Comparison of ENCODE assay signal across 8 cellular contexts in the genomic region with DNA sequence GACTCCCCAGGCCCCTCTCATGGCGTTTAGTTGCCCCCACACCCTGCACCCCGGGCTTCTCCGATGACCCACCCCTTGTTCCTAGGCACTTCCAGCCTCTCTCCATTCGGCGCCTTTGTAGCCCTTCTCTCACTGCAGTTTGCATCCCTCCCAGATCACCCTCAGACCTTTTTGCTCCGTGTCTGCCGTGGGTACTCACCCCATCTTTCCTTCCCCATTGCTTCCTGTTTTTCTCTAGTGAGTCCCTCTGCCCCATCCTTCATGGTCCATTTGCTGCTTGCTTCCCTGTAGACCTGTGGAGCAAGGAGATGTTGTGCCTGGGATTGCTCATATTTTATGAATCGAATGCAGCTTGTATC. TPM values are rescaled to one million over a fixed set of nuclear protein-coding genes. Genes with fewer than 3 reads are reported as not detected.
DNase-seq lines count a peak whose midpoint lies in the region; ATAC-seq and TF ChIP-seq lines count a peak whose summit lies in the region.

No MANE protein-coding gene starts in this region.

- peak overlapping the region; percentile 98 for H3K4me3 Mint-ChIP-seq in Calu3 (ENCODE audit: low read depth, unreplicated experiment)

- in situ Hi-C loops in mammary epithelial cell (cut with MboI; ENCODE audit: low sequenced_read_pairs in 2 of 2) = loop anchor here (5.0 kb wide), 1 partner anchor 116 kb away; no protein-coding TSS in a partner anchor

- H3K27ac Mint-ChIP-seq in Calu3 (ENCODE audit: unreplicated experiment) = peak overlapping the region; percentile 99

- H3K9me3 ChIP-seq in KOPT-K1 (ENCODE audit: insufficient read depth, low read length, poor library complexity, severe bottlenecking) (no peaks in the 10 kb centered on the region), mammary epithelial cell (replicated peaks; ENCODE audit: insufficient read depth, low read length) (no peaks in the 10 kb centered on the region), mesodermal cell (ENCODE audit: control insufficient read depth, low read length) (no peaks in the 10 kb centered on the region)

- H3K79me2 ChIP-seq in mammary epithelial cell (ENCODE audit: insufficient read depth, low read length) = peaks cover 51% of the 10 kb centered on the region

- BruUV-seq in Calu3 (replicated peaks; lab: Mats Ljungman, UMichigan) = no TSS peak
- BruUV-seq in mammary epithelial cell (replicated peaks; lab: Mats Ljungman, UMichigan) = no TSS peak

- dilution Hi-C loops in mammary epithelial cell (cut with HindIII; ENCODE audit: low sequenced_read_pairs) = no loop called here

- peaks cover 3% of the 10 kb centered on the region for H3K9me3 Mint-ChIP-seq in Calu3 (ENCODE audit: low read depth, unreplicated experiment)

- peaks cover 11% of the 10 kb centered on the region for H3K4me1 ChIP-seq in mammary epithelial cell (ENCODE audit: insufficient read depth, low read length)
- peaks cover 11% of the 10 kb centered on the region for H3K4me1 ChIP-seq in mesodermal cell (ENCODE audit: control insufficient read depth, insufficient read depth, low read length, poor library complexity, severe bottlenecking)

- no peaks in the 10 kb centered on the region for H3K27me3 Mint-ChIP-seq in Calu3 (ENCODE audit: unreplicated experiment)

- TF ChIP-seq CTCF in Calu3 (IDR thresholded peaks at IDR 0.05; ENCODE audit: unreplicated experiment) = no peak
- TF ChIP-seq CTCF in mammary epithelial cell (conservative IDR thresholded peaks at IDR 0.05 in 1 of 2, IDR thresholded peaks at IDR 0.05 in 1 of 2; ENCODE audit: extremely low read depth in 1 of 2, insufficient read depth in 1 of 2, low read depth in 1 of 2, low read length in 2 of 2) = no peak

- H3K27me3 ChIP-seq in mammary epithelial cell (ENCODE audit: insufficient read depth, low read length) = no peaks in the 10 kb centered on the region

- peak overlapping the region; percentile 83 for H2AFZ ChIP-seq in mammary epithelial cell (ENCODE audit: low read depth, low read length)

- H3K27ac ChIP-seq in KOPT-K1 (ENCODE audit: low read depth, low read length, poor library complexity, severe bottlenecking) = peak overlapping the region; percentile 79
- peak overlapping the region; percentile 66 for H3K27ac ChIP-seq in mammary epithelial cell (ENCODE audit: insufficient read depth, low read depth, low read length)
- H3K27ac ChIP-seq in mesodermal cell (ENCODE audit: low read depth, low read length, severe bottlenecking) = peak overlapping the region; percentile 86

- H3K4me3 ChIP-seq in mammary epithelial cell (replicated peaks in 1 of 3; ENCODE audit: insufficient read depth in 1 of 3, low read depth in 2 of 3, low read length in 3 of 3) (peak overlapping the region; percentile 70 to 80 (median 78)), mesodermal cell (ENCODE audit: extremely low read depth, insufficient read depth, low read length, poor library complexity, severe bottlenecking) (peak overlapping the region; percentile 94)

- peak overlapping the region; percentile 80 for H3K4me2 ChIP-seq in mammary epithelial cell (ENCODE audit: insufficient read depth, low read depth, low read length)

- CTCF ChIA-PET in Calu3 (lab: Charles Lee) (interaction anchor here (1.0 to 1.6 kb wide), 5 partner anchors 8 to 115 kb away, joined by 3 to 21 read pairs (median 4); no protein-coding TSS in a partner anchor), mammary epithelial cell (lab: Charles Lee; ENCODE audit: low non-redundant PET) (no interaction called here)

- 12% methylated on average over 4 of the region's 8 CpGs for WGBS in mammary epithelial cell (ENCODE audit: low coverage, missing lambda C conversion rate)
- WGBS in mesodermal cell (ENCODE audit: insufficient coverage in 2 of 2), 2 experiments = 0% methylated on average over 1 to 7 of the region's 8 CpGs

- peaks cover 63% of the 10 kb centered on the region for H3K4me1 Mint-ChIP-seq in Calu3 (ENCODE audit: low read depth, unreplicated experiment)

- no peak for DNase-seq in Calu3
- DNase-seq in mammary epithelial cell = no peak
- DNase-seq in sciatic nerve (ENCODE audit: low spot score) = no peak
- DNase-seq in iPS-NIHi11 (ENCODE audit: low spot score) = no peak
- DNase-seq in cerebellar nuclear complex (lab: John Stamatoyannopoulos, UW) = no peak

- ATAC-seq in sciatic nerve (no peak), HG02852 (IDR thresholded peaks at IDR 0.05; ENCODE audit: unreplicated experiment) (no peak)

- peak overlapping the region; percentile 98 for H3K9ac ChIP-seq in mammary epithelial cell (ENCODE audit: insufficient read depth, low read length)

- H3K36me3 ChIP-seq in KOPT-K1 (ENCODE audit: insufficient read depth, low read length) = peaks cover 46% of the 10 kb centered on the region
- peaks cover 16% of the 10 kb centered on the region for H3K36me3 ChIP-seq in mammary epithelial cell (ENCODE audit: insufficient read depth, low read length)
- peaks cover 45% of the 10 kb centered on the region for H3K36me3 ChIP-seq in mesodermal cell (ENCODE audit: control insufficient read depth, insufficient read depth, low read length)

- peaks cover 55% of the 10 kb centered on the region for H3K36me3 Mint-ChIP-seq in Calu3 (ENCODE audit: insufficient read depth, unreplicated experiment)

- intact Hi-C loops in Calu3 (cut with micrococcal nuclease; ENCODE audit: unreplicated experiment) = no loop called here
- intact Hi-C loops in mammary epithelial cell (cut with micrococcal nuclease) = no loop called here
- intact Hi-C loops in sciatic nerve (cut with DNase I) = loop anchor here (5.0 kb wide), 1 partner anchor 116 kb away; no protein-coding TSS in a partner anchor

- no peaks in the 10 kb centered on the region for H4K20me1 ChIP-seq in mammary epithelial cell (ENCODE audit: insufficient read depth, low read length)

RNA-seq across cellular contexts. Expression of a gene that starts 0.6 kb away (rescaled TPM):
- total RNA-seq in Calu3 (2022) (83.2 and 85.8 TPM in 2 replicates), mammary epithelial cell (10 to 100 TPM; 42.5 to 73.0 TPM), sciatic nerve (32.7 TPM)
- polyA plus RNA-seq in mammary epithelial cell = 23.0 TPM
- 38.3 TPM for polyA minus RNA-seq in mammary epithelial cell
- 35.7 TPM for polyA plus RNA-seq in mesodermal cell (2013, experiment 1 of 2)
- polyA plus RNA-seq in mesodermal cell (2013, experiment 2 of 2) = 44.8 TPM

RNA-seq across cellular contexts. Expression of a gene that starts 21.2 kb away (rescaled TPM):
- total RNA-seq in Calu3 (2022) (0.66 and 0.98 TPM in 2 replicates), mammary epithelial cell (1 to 10 TPM in 1 of 2 donors, under 1 TPM in 1; 0.26 to 1.0 TPM), sciatic nerve (0.89 TPM)
- polyA plus RNA-seq in mammary epithelial cell = 0.06 TPM
- not detected for polyA minus RNA-seq in mammary epithelial cell
- 0.26 TPM for polyA plus RNA-seq in mesodermal cell (2013, experiment 1 of 2)
- polyA plus RNA-seq in mesodermal cell (2013, experiment 2 of 2) = 0.40 TPM

RNA-seq across cellular contexts. Expression of a gene that starts 22.5 kb away (rescaled TPM):
- total RNA-seq in Calu3 (2022) (5.0 and 5.9 TPM in 2 replicates), mammary epithelial cell (1 to 10 TPM; 5.5 to 8.8 TPM), sciatic nerve (1.4 TPM)
- polyA plus RNA-seq in mammary epithelial cell = 4.3 TPM
- polyA minus RNA-seq in mammary epithelial cell = 14.1 TPM
- not detected for polyA plus RNA-seq in mesodermal cell (2013, experiment 1 of 2)
- polyA plus RNA-seq in mesodermal cell (2013, experiment 2 of 2) = not detected

RNA-seq across cellular contexts. Expression of a gene that starts 36.6 kb away (rescaled TPM):
- 0.17 TPM in 1 of 2 replicates, not detected in the other for total RNA-seq in Calu3 (2022)
- total RNA-seq in mammary epithelial cell = under 1 TPM; 0.33 to 0.78 TPM
- 0.65 TPM for polyA plus RNA-seq in mammary epithelial cell
- not detected for polyA minus RNA-seq in mammary epithelial cell
- polyA plus RNA-seq in mesodermal cell (2013, experiment 1 of 2) = not detected
- polyA plus RNA-seq in mesodermal cell (2013, experiment 2 of 2) = not detected
- total RNA-seq in sciatic nerve = 3.5 TPM

RNA-seq across cellular contexts. Expression of a gene that starts 50.0 kb away (rescaled TPM):
- total RNA-seq in Calu3 (2022) (not detected in 2 replicates), mammary epithelial cell (under 1 TPM; 0.17 to 0.28 TPM), sciatic nerve (2.6 TPM)
- 0.19 TPM for polyA plus RNA-seq in mammary epithelial cell
- polyA minus RNA-seq in mammary epithelial cell = not detected
- polyA plus RNA-seq in mesodermal cell (2013, experiment 1 of 2) = not detected
- polyA plus RNA-seq in mesodermal cell (2013, experiment 2 of 2) = not detected
